In genomic region chr6:38799529-38800184, GRCh38 we compare ENCODE assay signal across 19 cellular contexts.
"Had no signal": no experiment of that assay in that cellular context is flagged by ENCODE, and none has a peak within 500 bp of the region (broad histone marks: within the 10 kb centered on the region; RNA-seq: fewer than 3 reads in every experiment).

No MANE protein-coding gene starts in this region.

- H3K4me1 Mint-ChIP-seq: naive thymus-derived CD8-positive, alpha-beta T cell; stimulated activated effector memory CD8-positive, alpha-beta T cell treated with anti-CD3 and anti-CD28 coated beads, Interleukin-12 subunit alpha, Interleukin-12 subunit beta, amount 100 ng/mL, for 72 hours had no signal

- H3K9me3 ChIP-seq: colonic mucosa, neutrophil, stomach, vagina had no signal

- H3K4me3 ChIP-seq: colonic mucosa, stomach, vagina had no signal

- H3K36me3 Mint-ChIP-seq: activated naive CD4-positive, alpha-beta T cell treated with anti-CD3 and anti-CD28 coated beads, Interleukin-2, amount 50 U/mL, for 72 hours; stimulated activated effector memory CD8-positive, alpha-beta T cell treated with anti-CD3 and anti-CD28 coated beads, Interleukin-12 subunit alpha, Interleukin-12 subunit beta, amount 100 ng/mL, for 72 hours had no signal

- H3K27ac ChIP-seq: colonic mucosa, neutrophil, parathyroid adenoma, stomach, vagina had no signal

- H3K36me3 ChIP-seq: colonic mucosa, neutrophil, stomach, vagina had no signal

- H3K9me3 Mint-ChIP-seq: activated naive CD4-positive, alpha-beta T cell treated with anti-CD3 and anti-CD28 coated beads, Interleukin-2, amount 50 U/mL, for 72 hours; activated T-cell treated with anti-CD3 and anti-CD28 coated beads, Interleukin-2, amount 50 U/mL, for 72 hours; endodermal cell; stimulated activated effector memory CD8-positive, alpha-beta T cell treated with anti-CD3 and anti-CD28 coated beads, Interleukin-12 subunit alpha, Interleukin-12 subunit beta, amount 100 ng/mL, for 72 hours; T-helper 1 cell treated with Interleukin-12 subunit alpha and Interleukin-12 subunit beta and Interleukin-4 antibody, amounts not matched to agents 30 μg/mL and 1 μg/mL, for 36 hours had no signal

- DNase-seq: activated CD4-positive, CD25-positive, alpha-beta regulatory T cell treated with anti-CD3 and anti-CD28 coated beads, Interleukin-2, amount 50 U/mL, for 72 hours; activated CD8-positive, alpha-beta memory T cell treated with anti-CD3 and anti-CD28 coated beads for 24 hours; activated gamma-delta T cell; activated T-cell treated with anti-CD3 and anti-CD28 coated beads, Interleukin-2, amount 50 U/mL, for 72 hours; central memory CD4-positive, alpha-beta T cell; colonic mucosa; endodermal cell; left cardiac atrium; mesendoderm; naive thymus-derived CD8-positive, alpha-beta T cell; stimulated activated CD4-positive, alpha-beta T cell treated with anti-CD3 and anti-CD28 coated beads, Interleukin-4, amount 100 ng/mL, for 24 hours; stomach had no signal

- H3K27ac Mint-ChIP-seq: activated naive CD4-positive, alpha-beta T cell treated with anti-CD3 and anti-CD28 coated beads, Interleukin-2, amount 50 U/mL, for 72 hours; activated T-cell treated with anti-CD3 and anti-CD28 coated beads, Interleukin-2, amount 50 U/mL, for 72 hours; endodermal cell; stimulated activated effector memory CD8-positive, alpha-beta T cell treated with anti-CD3 and anti-CD28 coated beads, Interleukin-12 subunit alpha, Interleukin-12 subunit beta, amount 100 ng/mL, for 72 hours; T-helper 1 cell treated with Interleukin-12 subunit alpha and Interleukin-12 subunit beta and Interleukin-4 antibody, amounts not matched to agents 30 μg/mL and 1 μg/mL, for 36 hours had no signal

- H3K9ac ChIP-seq: parathyroid adenoma had no signal

- H3K4me3 Mint-ChIP-seq: activated T-cell treated with anti-CD3 and anti-CD28 coated beads, Interleukin-2, amount 50 U/mL, for 72 hours; endodermal cell; naive thymus-derived CD8-positive, alpha-beta T cell; stimulated activated effector memory CD8-positive, alpha-beta T cell treated with anti-CD3 and anti-CD28 coated beads, Interleukin-12 subunit alpha, Interleukin-12 subunit beta, amount 100 ng/mL, for 72 hours; T-helper 1 cell treated with Interleukin-12 subunit alpha and Interleukin-12 subunit beta and Interleukin-4 antibody, amounts not matched to agents 30 μg/mL and 1 μg/mL, for 36 hours had no signal

- ATAC-seq: activated naive CD4-positive, alpha-beta T cell treated with anti-CD3 and anti-CD28 coated beads, Interleukin-2, amount 50 U/mL, for 72 hours; activated T-cell treated with anti-CD3 and anti-CD28 coated beads, Interleukin-2, amount 50 U/mL, for 72 hours; left cardiac atrium; naive thymus-derived CD8-positive, alpha-beta T cell; sciatic nerve; stimulated activated effector memory CD8-positive, alpha-beta T cell treated with anti-CD3 and anti-CD28 coated beads, Interleukin-12 subunit alpha, Interleukin-12 subunit beta, amount 100 ng/mL, for 72 hours had no signal
